In genomic region chr14:92675421-92675820, GRCh38 we compare ENCODE assay signal across 19 cellular contexts.
A peak's percentile ranks its signal among the peaks of the same experiment; 100 is the strongest.
DNase-seq lines count a peak whose midpoint lies in the region; ATAC-seq, FAIRE-seq and TF ChIP-seq lines count a peak whose summit lies in the region.
"Had no signal": no experiment of that assay in that cellular context is flagged by ENCODE, and none has a peak within 500 bp of the region (broad histone marks: within the 10 kb centered on the region; RNA-seq: fewer than 3 reads in every experiment).

No MANE protein-coding gene starts in this region.

- H3K27me3 Mint-ChIP-seq in activated CD4-positive, alpha-beta T cell treated with anti-CD3 and anti-CD28 coated beads, Interleukin-2, amount 10 ng/mL, durations not matched to agents 24 days and 14 days: no peaks in the 10 kb centered on the region
- no peaks in the 10 kb centered on the region for H3K27me3 Mint-ChIP-seq in activated naive CD8-positive, alpha-beta T cell treated with anti-CD3 and anti-CD28 coated beads, Interleukin-2, amount 10 ng/mL, durations not matched to agents 7 days and 5 days

- H3K4me1 ChIP-seq in sigmoid colon (peaks cover 0 to 6% (median 1%) of the 10 kb centered on the region in 4 donors), tibial artery (peaks cover 0 to 7% (median 0%) of the 10 kb centered on the region in 4 donors), suprapubic skin (peaks cover 6% of the 10 kb centered on the region)
- H3K4me1 ChIP-seq: Caco-2, colonic mucosa, thyroid gland had no signal

- peak overlapping the region; percentile 50 for H3K27ac Mint-ChIP-seq in activated CD4-positive, alpha-beta T cell treated with anti-CD3 and anti-CD28 coated beads, Interleukin-2, amount 10 ng/mL, durations not matched to agents 24 days and 14 days
- peak overlapping the region; percentile 61 for H3K27ac Mint-ChIP-seq in activated naive CD8-positive, alpha-beta T cell treated with anti-CD3 and anti-CD28 coated beads, Interleukin-2, amount 10 ng/mL, durations not matched to agents 7 days and 5 days

- FAIRE-seq in GM12891 (lab: Jason Lieb, UNC): peak; percentile 66
- FAIRE-seq: G401.6 had no signal

- peak overlapping the region in 2 of 4 donors; percentile 19 to 25 for H3K27ac ChIP-seq in sigmoid colon
- H3K27ac ChIP-seq in tibial artery: no peak overlapping the region
- no peak overlapping the region for H3K27ac ChIP-seq in suprapubic skin
- H3K27ac ChIP-seq: colonic mucosa, epithelial cell of prostate, thyroid gland had no signal

- no peak for ATAC-seq in activated naive CD8-positive, alpha-beta T cell treated with anti-CD3 and anti-CD28 coated beads, Interleukin-2, amount 10 ng/mL, durations not matched to agents 7 days and 5 days (ENCODE audit: low read depth)
- no peak for ATAC-seq in esophagus mucosa

- H3K4me3 ChIP-seq in sigmoid colon (no peak overlapping the region), tibial artery (no peak overlapping the region), suprapubic skin (no peak overlapping the region)
- H3K4me3 ChIP-seq: ascending aorta, colonic mucosa, thyroid gland had no signal

- H3K36me3 Mint-ChIP-seq in activated CD4-positive, alpha-beta T cell treated with anti-CD3 and anti-CD28 coated beads, Interleukin-2, amount 10 ng/mL, durations not matched to agents 24 days and 14 days (ENCODE audit: low read depth): peaks cover 74% of the 10 kb centered on the region
- peaks cover 57% of the 10 kb centered on the region for H3K36me3 Mint-ChIP-seq in activated naive CD8-positive, alpha-beta T cell treated with anti-CD3 and anti-CD28 coated beads, Interleukin-2, amount 10 ng/mL, durations not matched to agents 7 days and 5 days

- POLR2A ChIA-PET in activated naive CD8-positive, alpha-beta T cell treated with anti-CD3 and anti-CD28 coated beads, Interleukin-2, amount 10 ng/mL, durations not matched to agents 7 days and 5 days (lab: Charles Lee): interaction anchor here (0.8 to 1.2 kb wide), 2 partner anchors 14 to 23 kb away, joined by 3 to 4 read pairs; no protein-coding TSS in a partner anchor

- TF ChIP-seq POLR2A in GM12891 (IDR thresholded peaks at IDR 0.05; ENCODE audit: low read depth, low read length) (no peak), sigmoid colon (IDR thresholded peaks at IDR 0.05) (no peak), suprapubic skin (IDR thresholded peaks at IDR 0.05) (no peak)

- DNase-seq in activated CD4-positive, alpha-beta T cell treated with anti-CD3 and anti-CD28 coated beads, Interleukin-2, amount 10 ng/mL, durations not matched to agents 24 days and 14 days: no peak
- no peak for DNase-seq in activated CD4-positive, alpha-beta T cell treated with anti-CD3 and anti-CD28 coated beads for 4 hours
- DNase-seq in GM12891 (ENCODE audit: insufficient read length, low spot score) (no peak), sigmoid colon (peak; percentile 33), tibial artery (no peak), suprapubic skin (ENCODE audit: low spot score in 2 of 2) (no peak)
- DNase-seq in activated naive CD8-positive, alpha-beta T cell treated with anti-CD3 and anti-CD28 coated beads, Interleukin-2, amount 10 ng/mL, durations not matched to agents 7 days and 5 days: no peak
- DNase-seq: Caco-2, colonic mucosa, mammary epithelial cell, NCI-H1092, NCI-H2171, T-helper 2 cell, thyroid gland had no signal

- intact Hi-C loops in activated CD4-positive, alpha-beta T cell treated with anti-CD3 and anti-CD28 coated beads, Interleukin-2, amount 10 ng/mL, durations not matched to agents 24 days and 14 days (cut with micrococcal nuclease): loop anchor here (5.0 to 10.0 kb wide), 2 partner anchors 213 to 551 kb away; partner anchors contain the start of genes CPSF2 and NDUFB1
- intact Hi-C loops in sigmoid colon (cut with DNase I): no loop called here
- intact Hi-C loops in tibial artery (cut with DNase I; ENCODE audit: low total_unique reads): no loop called here

- H3K27me3 ChIP-seq in sigmoid colon (no peaks in the 10 kb centered on the region), tibial artery (no peaks in the 10 kb centered on the region), suprapubic skin (no peaks in the 10 kb centered on the region)
- H3K27me3 ChIP-seq: ascending aorta, colonic mucosa, thyroid gland had no signal

- H3K4me1 Mint-ChIP-seq in activated CD4-positive, alpha-beta T cell treated with anti-CD3 and anti-CD28 coated beads, Interleukin-2, amount 10 ng/mL, durations not matched to agents 24 days and 14 days: peaks cover 51% of the 10 kb centered on the region
- H3K4me1 Mint-ChIP-seq in activated naive CD8-positive, alpha-beta T cell treated with anti-CD3 and anti-CD28 coated beads, Interleukin-2, amount 10 ng/mL, durations not matched to agents 7 days and 5 days: peaks cover 41% of the 10 kb centered on the region

- H3K9me3 ChIP-seq in sigmoid colon: no peaks in the 10 kb centered on the region
- no peaks in the 10 kb centered on the region for H3K9me3 ChIP-seq in tibial artery
- no peaks in the 10 kb centered on the region for H3K9me3 ChIP-seq in suprapubic skin
- H3K9me3 ChIP-seq: ascending aorta, Caco-2, colonic mucosa, thyroid gland had no signal

- TF ChIP-seq CTCF in sigmoid colon (IDR thresholded peaks at IDR 0.05): no peak
- TF ChIP-seq CTCF in tibial artery (IDR thresholded peaks at IDR 0.05): no peak
- TF ChIP-seq CTCF in suprapubic skin (IDR thresholded peaks at IDR 0.05): no peak

- 83 to 94% methylated on average over 6 of the region's 6 CpGs for WGBS in sigmoid colon, 2 donors
- 89% methylated on average over 6 of the region's 6 CpGs for WGBS in suprapubic skin

- H3K4me3 Mint-ChIP-seq in activated CD4-positive, alpha-beta T cell treated with anti-CD3 and anti-CD28 coated beads, Interleukin-2, amount 10 ng/mL, durations not matched to agents 24 days and 14 days: peak overlapping the region; percentile 39
- peak overlapping the region; percentile 54 for H3K4me3 Mint-ChIP-seq in activated naive CD8-positive, alpha-beta T cell treated with anti-CD3 and anti-CD28 coated beads, Interleukin-2, amount 10 ng/mL, durations not matched to agents 7 days and 5 days
- H3K4me3 Mint-ChIP-seq: neural crest cell had no signal

- no peak for TF ChIP-seq EP300 in sigmoid colon (IDR thresholded peaks at IDR 0.05)
- TF ChIP-seq EP300 in suprapubic skin (IDR thresholded peaks at IDR 0.05): no peak

- peaks cover 6% of the 10 kb centered on the region for H3K9me3 Mint-ChIP-seq in activated CD4-positive, alpha-beta T cell treated with anti-CD3 and anti-CD28 coated beads, Interleukin-2, amount 10 ng/mL, durations not matched to agents 24 days and 14 days
- H3K9me3 Mint-ChIP-seq in activated naive CD8-positive, alpha-beta T cell treated with anti-CD3 and anti-CD28 coated beads, Interleukin-2, amount 10 ng/mL, durations not matched to agents 7 days and 5 days: peaks cover 1% of the 10 kb centered on the region
- H3K9me3 Mint-ChIP-seq: neural crest cell had no signal

- H3K36me3 ChIP-seq in sigmoid colon (peaks cover 12 to 53% (median 33%) of the 10 kb centered on the region in 4 donors), tibial artery (peaks cover 0 to 51% (median 38%) of the 10 kb centered on the region in 3 donors), suprapubic skin (peaks cover 36% of the 10 kb centered on the region)
- H3K36me3 ChIP-seq: colonic mucosa, thyroid gland had no signal

TF ChIP-seq in GM12891, 5 proteins besides CTCF, POLR2A, EP300 and RAD21:
- TF ChIP-seq POLR2AphosphoS5 (IDR thresholded peaks at IDR 0.05; ENCODE audit: low read depth, low read length): no peak
- TF ChIP-seq SPI1 (IDR thresholded peaks at IDR 0.05; ENCODE audit: low read depth, low read length): peak; percentile 75
